10 cellular contexts compared by ENCODE assay signal in genomic region chr6:26024651-26025046, GRCh38.
DNase-seq lines count a peak whose midpoint lies in the region; ATAC-seq and TF ChIP-seq lines count a peak whose summit lies in the region.
"Had no signal": no experiment of that assay in that cellular context is flagged by ENCODE, and none has a peak within 500 bp of the region (broad histone marks: within the 10 kb centered on the region; RNA-seq: fewer than 3 reads in every experiment).

No MANE protein-coding gene starts in this region.

- peaks cover 24% of the 10 kb centered on the region for H3K36me3 Mint-ChIP-seq in activated B cell treated with CpG ODN at 0.5 μM for 24 hours (ENCODE audit: low read depth)

- ATAC-seq in heart right ventricle (no peak), Right ventricle myocardium inferior (no peak), activated B cell treated with CpG ODN at 0.5 μM for 24 hours (ENCODE audit: low read depth) (no peak), GM21367 (IDR thresholded peaks at IDR 0.05; ENCODE audit: unreplicated experiment) (no peak), GM21447 (IDR thresholded peaks at IDR 0.05; ENCODE audit: unreplicated experiment) (no peak)

- no peak overlapping the region for H3K9ac ChIP-seq in iPS-20b (ENCODE audit: low read depth, low read length)

- H3K9me3 ChIP-seq in heart right ventricle, result peaks cover 0 to 4% (median 0%) of the 10 kb centered on the region in 11 donors
- no peaks in the 10 kb centered on the region for H3K9me3 ChIP-seq in iPS-20b (ENCODE audit: insufficient read depth, low read depth, low read length)
- no peaks in the 10 kb centered on the region for H3K9me3 ChIP-seq in tibial artery
- H3K9me3 ChIP-seq in effector memory CD4-positive, alpha-beta T cell (ENCODE audit: control insufficient read depth, low read length), result no peaks in the 10 kb centered on the region

- peaks cover 37% of the 10 kb centered on the region for H3K4me1 Mint-ChIP-seq in activated B cell treated with CpG ODN at 0.5 μM for 24 hours

- POLR2A ChIA-PET in activated B cell treated with CpG ODN at 0.5 μM for 24 hours (lab: Charles Lee), result interaction anchor here (1.0 to 12.3 kb wide), 12 partner anchors 7 to 1812 kb away, joined by 3 to 477 read pairs (median 50); a partner anchor contains a TSS

- H3K27me3 Mint-ChIP-seq in activated B cell treated with CpG ODN at 0.5 μM for 24 hours, result peaks cover 2% of the 10 kb centered on the region

- H3K27ac Mint-ChIP-seq in activated B cell treated with CpG ODN at 0.5 μM for 24 hours, result peak overlapping the region; percentile 21

- TF ChIP-seq CTCF in heart right ventricle (IDR thresholded peaks at IDR 0.05) (no peak), activated B cell treated with CpG ODN at 0.5 μM for 24 hours (IDR thresholded peaks at IDR 0.05) (no peak), tibial artery (IDR thresholded peaks at IDR 0.05) (no peak)

- WGBS in heart right ventricle, 2 donors, result 98% methylated on average over 3 of the region's 3 CpGs

- H3K27ac ChIP-seq in heart right ventricle (peak overlapping the region; percentile 41 to 96 (median 91)), iPS-20b (ENCODE audit: low read length) (peak overlapping the region; percentile 1), tibial artery (peak overlapping the region; percentile 93)
- no peak overlapping the region for H3K27ac ChIP-seq in effector memory CD4-positive, alpha-beta T cell (ENCODE audit: insufficient read depth, low read length, poor library complexity, severe bottlenecking)

- CTCF ChIA-PET in activated B cell treated with CpG ODN at 0.5 μM for 24 hours (lab: Charles Lee), result interaction anchor here (1.2 to 7.6 kb wide), 2 partner anchors 22 to 32 kb away, joined by 4 to 44 read pairs; no protein-coding TSS in a partner anchor

- H3K27me3 ChIP-seq in heart right ventricle (no peaks in the 10 kb centered on the region), iPS-20b (ENCODE audit: insufficient read depth, low read length) (no peaks in the 10 kb centered on the region), tibial artery (no peaks in the 10 kb centered on the region)
- H3K27me3 ChIP-seq in effector memory CD4-positive, alpha-beta T cell (replicated peaks; ENCODE audit: control insufficient read depth, insufficient read depth, low read length, poor library complexity, severe bottlenecking), result no peaks in the 10 kb centered on the region

- H3K36me3 ChIP-seq in heart right ventricle (no peaks in the 10 kb centered on the region), iPS-20b (ENCODE audit: insufficient read depth, low read depth, low read length) (no peaks in the 10 kb centered on the region), tibial artery (no peaks in the 10 kb centered on the region)
- no peaks in the 10 kb centered on the region for H3K36me3 ChIP-seq in effector memory CD4-positive, alpha-beta T cell (ENCODE audit: control insufficient read depth, insufficient read depth, low read length)

- H3K9me3 Mint-ChIP-seq in activated B cell treated with CpG ODN at 0.5 μM for 24 hours, result no peaks in the 10 kb centered on the region

- intact Hi-C loops in heart right ventricle (cut with DNase I) (loop anchor here in 5 of 10 donors (5.0 to 10.0 kb wide), 7 partner anchors 173 to 1810 kb away; partner anchors contain the start of gene ZNF184 (in 2 of the 5)), Right ventricle myocardium inferior (cut with DNase I) (loop anchor here (5.0 to 10.0 kb wide), 5 partner anchors 173 to 1810 kb away; partner anchors contain the start of gene HMGN4), activated B cell treated with CpG ODN at 0.5 μM for 24 hours (cut with micrococcal nuclease) (loop anchor here (5.0 to 10.0 kb wide), 3 partner anchors 510 to 1810 kb away; partner anchors contain the start of gene HMGN4), tibial artery (cut with DNase I; ENCODE audit: low total_unique reads) (loop anchor here (10.0 kb wide), 1 partner anchor 1810 kb away; a partner anchor contains a TSS)

- no peak for DNase-seq in heart right ventricle
- no peak for DNase-seq in Right ventricle myocardium inferior (ENCODE audit: missing footprints)
- no peak for DNase-seq in activated B cell treated with CpG ODN at 0.5 μM for 24 hours
- no peak for DNase-seq in tibial artery
- no peak for DNase-seq in effector memory CD4-positive, alpha-beta T cell
- DNase-seq: NCI-H1694 treated with DMSO at 0.1 percent for 48 hours, posterior cingulate gyrus had no signal

- H3K4me3 ChIP-seq in heart right ventricle (no peak overlapping the region), iPS-20b (ENCODE audit: low read length) (no peak overlapping the region), tibial artery (no peak overlapping the region)
- no peak overlapping the region for H3K4me3 ChIP-seq in effector memory CD4-positive, alpha-beta T cell (ENCODE audit: insufficient read depth, low read depth, low read length, poor library complexity, severe bottlenecking)

- peaks cover 0 to 59% (median 14%) of the 10 kb centered on the region in 9 donors for H3K4me1 ChIP-seq in heart right ventricle
- H3K4me1 ChIP-seq in iPS-20b (ENCODE audit: insufficient read depth, low read length), result peaks cover 32% of the 10 kb centered on the region
- H3K4me1 ChIP-seq in tibial artery, result peaks cover 0 to 21% (median 2%) of the 10 kb centered on the region in 4 donors
- peaks cover 18% of the 10 kb centered on the region for H3K4me1 ChIP-seq in effector memory CD4-positive, alpha-beta T cell (ENCODE audit: control insufficient read depth, insufficient read depth, low read length, poor library complexity, severe bottlenecking)

- H3K4me3 Mint-ChIP-seq in activated B cell treated with CpG ODN at 0.5 μM for 24 hours, result no peak overlapping the region
